ENCODE assay signal across 1 cellular context in genomic region chr17:1045456-1045855, GRCh38.
TF ChIP-seq lines count a peak whose summit lies in the region.

No MANE protein-coding gene starts in this region.

TF ChIP-seq in IMR-90, 13 proteins besides CTCF, POLR2A, EP300 and RAD21 (continued from another document):
- no peak for TF ChIP-seq BHLHE40 (IDR thresholded peaks at IDR 0.05; ENCODE audit: low read depth, low read length)
- no peak for TF ChIP-seq USF2 (IDR thresholded peaks at IDR 0.05; ENCODE audit: low read depth, low read length)
- TF ChIP-seq RCOR1 (IDR thresholded peaks at IDR 0.05; ENCODE audit: insufficient replicate concordance, low read length): no peak
- no peak for TF ChIP-seq NFE2L2 (IDR thresholded peaks at IDR 0.05; ENCODE audit: low read depth, low read length)
- no peak for TF ChIP-seq MXI1 (IDR thresholded peaks at IDR 0.05; ENCODE audit: borderline replicate concordance, low read depth, low read length)
